1 cellular context compared by ENCODE assay signal in genomic region chr14:56199095-56199975, GRCh38.
A peak's percentile ranks its signal among the peaks of the same experiment; 100 is the strongest.
TF ChIP-seq lines count a peak whose summit lies in the region.

No MANE protein-coding gene starts in this region.

TF ChIP-seq in K562, 482 proteins besides CTCF, POLR2A, EP300 and RAD21 (continued from another document and continues in another):
- peak; percentile 63 for TF ChIP-seq NCOR1 (IDR thresholded peaks at IDR 0.05)
- no peak for TF ChIP-seq FOXP1 (CRISPR knock-in tag; IDR thresholded peaks at IDR 0.05)
- TF ChIP-seq BMI1 (IDR thresholded peaks at IDR 0.05; ENCODE audit: low read length): no peak
- peak; percentile 74 for TF ChIP-seq CBFA2T3 (IDR thresholded peaks at IDR 0.05)
- TF ChIP-seq, protein P1, sequence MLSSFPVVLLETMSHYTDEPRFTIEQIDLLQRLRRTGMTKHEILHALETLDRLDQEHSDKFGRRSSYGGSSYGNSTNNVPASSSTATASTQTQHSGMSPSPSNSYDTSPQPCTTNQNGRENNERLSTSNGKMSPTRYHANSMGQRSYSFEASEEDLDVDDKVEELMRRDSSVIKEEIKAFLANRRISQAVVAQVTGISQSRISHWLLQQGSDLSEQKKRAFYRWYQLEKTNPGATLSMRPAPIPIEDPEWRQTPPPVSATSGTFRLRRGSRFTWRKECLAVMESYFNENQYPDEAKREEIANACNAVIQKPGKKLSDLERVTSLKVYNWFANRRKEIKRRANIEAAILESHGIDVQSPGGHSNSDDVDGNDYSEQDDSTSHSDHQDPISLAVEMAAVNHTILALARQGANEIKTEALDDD (IDR thresholded peaks at IDR 0.05): peak; percentile 97
- TF ChIP-seq NBN (IDR thresholded peaks at IDR 0.05; ENCODE audit: low read depth): no peak
- peak; percentile 94 for TF ChIP-seq MAFK (IDR thresholded peaks at IDR 0.05; ENCODE audit: low read length)
- TF ChIP-seq GABPB1 (CRISPR knock-in tag; IDR thresholded peaks at IDR 0.05): no peak
- no peak for TF ChIP-seq MED1 (CRISPR knock-in tag; IDR thresholded peaks at IDR 0.05; ENCODE audit: borderline replicate concordance)
- peak; percentile 32; the same call in 1 of the 2 replicates for TF ChIP-seq JUN (IDR thresholded peaks at IDR 0.05; ENCODE audit: borderline replicate concordance, low read depth, low read length)
- TF ChIP-seq JUN (CRISPR knock-in tag; IDR thresholded peaks at IDR 0.05; ENCODE audit: borderline replicate concordance): no peak
- TF ChIP-seq, protein P2, sequence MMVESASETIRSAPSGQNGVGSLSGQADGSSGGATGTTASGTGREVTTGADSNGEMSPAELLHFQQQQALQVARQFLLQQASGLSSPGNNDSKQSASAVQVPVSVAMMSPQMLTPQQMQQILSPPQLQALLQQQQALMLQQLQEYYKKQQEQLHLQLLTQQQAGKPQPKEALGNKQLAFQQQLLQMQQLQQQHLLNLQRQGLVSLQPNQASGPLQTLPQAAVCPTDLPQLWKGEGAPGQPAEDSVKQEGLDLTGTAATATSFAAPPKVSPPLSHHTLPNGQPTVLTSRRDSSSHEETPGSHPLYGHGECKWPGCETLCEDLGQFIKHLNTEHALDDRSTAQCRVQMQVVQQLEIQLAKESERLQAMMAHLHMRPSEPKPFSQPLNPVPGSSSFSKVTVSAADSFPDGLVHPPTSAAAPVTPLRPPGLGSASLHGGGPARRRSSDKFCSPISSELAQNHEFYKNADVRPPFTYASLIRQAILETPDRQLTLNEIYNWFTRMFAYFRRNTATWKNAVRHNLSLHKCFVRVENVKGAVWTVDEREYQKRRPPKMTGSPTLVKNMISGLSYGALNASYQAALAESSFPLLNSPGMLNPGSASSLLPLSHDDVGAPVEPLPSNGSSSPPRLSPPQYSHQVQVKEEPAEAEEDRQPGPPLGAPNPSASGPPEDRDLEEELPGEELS (CRISPR knock-in tag; IDR thresholded peaks at IDR 0.05; ENCODE audit: borderline replicate concordance): no peak
- no peak for TF ChIP-seq CBX2 (IDR thresholded peaks at IDR 0.05; ENCODE audit: insufficient read depth, low read length, poor library complexity, severe bottlenecking)
- TF ChIP-seq CREB5 (CRISPR knock-in tag; IDR thresholded peaks at IDR 0.05): no peak
- no peak for TF ChIP-seq SREBF1 (IDR thresholded peaks at IDR 0.05; ENCODE audit: borderline replicate concordance, low read depth, low read length)
- TF ChIP-seq STAT5B (CRISPR knock-in tag; IDR thresholded peaks at IDR 0.05): no peak
- TF ChIP-seq C11orf30 (IDR thresholded peaks at IDR 0.05; ENCODE audit: low read depth): peak; percentile 95
- peak; percentile 67 for TF ChIP-seq ZNF644 (tag; IDR thresholded peaks at IDR 0.05; ENCODE audit: low read depth)
- peak; percentile 97 for TF ChIP-seq ZNF316 (IDR thresholded peaks at IDR 0.05)
- TF ChIP-seq FOXJ2 (tag; IDR thresholded peaks at IDR 0.05): peak; percentile 92
- no peak for TF ChIP-seq RBM15 (IDR thresholded peaks at IDR 0.05; ENCODE audit: insufficient read depth, low read length)
- peak; percentile 72; the same call in 1 of the 2 replicates for TF ChIP-seq JUND (IDR thresholded peaks at IDR 0.05; ENCODE audit: borderline replicate concordance, low read depth, low read length)
- peak; percentile 57; the same call in 1 of the 3 replicates for TF ChIP-seq JUND (tag; IDR thresholded peaks at IDR 0.05; ENCODE audit: borderline replicate concordance, low read depth, low read length)
- TF ChIP-seq SNIP1 (IDR thresholded peaks at IDR 0.05; ENCODE audit: low read depth): no peak
- no peak for TF ChIP-seq PCBP2 (IDR thresholded peaks at IDR 0.05; ENCODE audit: low read depth, low read length, poor library complexity, severe bottlenecking)
- no peak for TF ChIP-seq ZNF77 (CRISPR knock-in tag; IDR thresholded peaks at IDR 0.05)
- no peak for TF ChIP-seq SETDB1 (IDR thresholded peaks at IDR 0.05; ENCODE audit: low read length)
- TF ChIP-seq FOXM1 (IDR thresholded peaks at IDR 0.05; ENCODE audit: low read depth): no peak
- TF ChIP-seq FOXM1 (CRISPR knock-in tag; IDR thresholded peaks at IDR 0.05; ENCODE audit: low read depth): no peak
- TF ChIP-seq ARID1B (IDR thresholded peaks at IDR 0.05): peak; percentile 76
- TF ChIP-seq MCM3 (IDR thresholded peaks at IDR 0.05): no peak
- TF ChIP-seq SMARCE1 (IDR thresholded peaks at IDR 0.05): peak; percentile 62; the same call in 1 of the 2 replicates
- TF ChIP-seq BRD9 (IDR thresholded peaks at IDR 0.05; ENCODE audit: low read depth, partially characterized antibody): peak; percentile 10
- no peak for TF ChIP-seq ZNF212 (CRISPR knock-in tag; IDR thresholded peaks at IDR 0.05)
- peak; percentile 63; the same call in 1 of the 2 replicates for TF ChIP-seq ZNF589 (CRISPR knock-in tag; IDR thresholded peaks at IDR 0.05; ENCODE audit: low read depth)
- TF ChIP-seq RERE (CRISPR knock-in tag; IDR thresholded peaks at IDR 0.05; ENCODE audit: borderline replicate concordance): no peak
- TF ChIP-seq IRF2 (CRISPR knock-in tag; IDR thresholded peaks at IDR 0.05): no peak
- TF ChIP-seq BDP1 (IDR thresholded peaks at IDR 0.05; ENCODE audit: insufficient read depth, insufficient read length): no peak
- TF ChIP-seq ZNF592 (IDR thresholded peaks at IDR 0.05): peak; percentile 74; the same call in 1 of the 2 replicates
- no peak for TF ChIP-seq GATAD2B (IDR thresholded peaks at IDR 0.05; ENCODE audit: borderline replicate concordance)
- TF ChIP-seq ZNF696 (CRISPR knock-in tag; conservative IDR thresholded peaks at IDR 0.05): no peak
- no peak for TF ChIP-seq POLR2AphosphoS5 (IDR thresholded peaks at IDR 0.05; ENCODE audit: control insufficient read depth, insufficient read depth, low read depth, low read length)
- TF ChIP-seq, protein P3, sequence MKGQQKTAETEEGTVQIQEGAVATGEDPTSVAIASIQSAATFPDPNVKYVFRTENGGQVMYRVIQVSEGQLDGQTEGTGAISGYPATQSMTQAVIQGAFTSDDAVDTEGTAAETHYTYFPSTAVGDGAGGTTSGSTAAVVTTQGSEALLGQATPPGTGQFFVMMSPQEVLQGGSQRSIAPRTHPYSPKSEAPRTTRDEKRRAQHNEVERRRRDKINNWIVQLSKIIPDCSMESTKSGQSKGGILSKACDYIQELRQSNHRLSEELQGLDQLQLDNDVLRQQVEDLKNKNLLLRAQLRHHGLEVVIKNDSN (CRISPR knock-in tag; IDR thresholded peaks at IDR 0.05): peak; percentile 22; the same call in 1 of the 2 replicates
- TF ChIP-seq BCOR (IDR thresholded peaks at IDR 0.05): no peak
- peak; percentile 71 for TF ChIP-seq FOSL1 (tag; conservative IDR thresholded peaks at IDR 0.05)
- no peak for TF ChIP-seq STAT6 (CRISPR knock-in tag; IDR thresholded peaks at IDR 0.05)
- TF ChIP-seq SOX6 (IDR thresholded peaks at IDR 0.05): no peak
- TF ChIP-seq, protein P4, sequence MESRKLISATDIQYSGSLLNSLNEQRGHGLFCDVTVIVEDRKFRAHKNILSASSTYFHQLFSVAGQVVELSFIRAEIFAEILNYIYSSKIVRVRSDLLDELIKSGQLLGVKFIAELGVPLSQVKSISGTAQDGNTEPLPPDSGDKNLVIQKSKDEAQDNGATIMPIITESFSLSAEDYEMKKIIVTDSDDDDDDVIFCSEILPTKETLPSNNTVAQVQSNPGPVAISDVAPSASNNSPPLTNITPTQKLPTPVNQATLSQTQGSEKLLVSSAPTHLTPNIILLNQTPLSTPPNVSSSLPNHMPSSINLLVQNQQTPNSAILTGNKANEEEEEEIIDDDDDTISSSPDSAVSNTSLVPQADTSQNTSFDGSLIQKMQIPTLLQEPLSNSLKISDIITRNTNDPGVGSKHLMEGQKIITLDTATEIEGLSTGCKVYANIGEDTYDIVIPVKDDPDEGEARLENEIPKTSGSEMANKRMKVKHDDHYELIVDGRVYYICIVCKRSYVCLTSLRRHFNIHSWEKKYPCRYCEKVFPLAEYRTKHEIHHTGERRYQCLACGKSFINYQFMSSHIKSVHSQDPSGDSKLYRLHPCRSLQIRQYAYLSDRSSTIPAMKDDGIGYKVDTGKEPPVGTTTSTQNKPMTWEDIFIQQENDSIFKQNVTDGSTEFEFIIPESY (CRISPR knock-in tag; IDR thresholded peaks at IDR 0.05): no peak
